Comparison of ENCODE assay signal across 13 cellular contexts in the genomic region with DNA sequence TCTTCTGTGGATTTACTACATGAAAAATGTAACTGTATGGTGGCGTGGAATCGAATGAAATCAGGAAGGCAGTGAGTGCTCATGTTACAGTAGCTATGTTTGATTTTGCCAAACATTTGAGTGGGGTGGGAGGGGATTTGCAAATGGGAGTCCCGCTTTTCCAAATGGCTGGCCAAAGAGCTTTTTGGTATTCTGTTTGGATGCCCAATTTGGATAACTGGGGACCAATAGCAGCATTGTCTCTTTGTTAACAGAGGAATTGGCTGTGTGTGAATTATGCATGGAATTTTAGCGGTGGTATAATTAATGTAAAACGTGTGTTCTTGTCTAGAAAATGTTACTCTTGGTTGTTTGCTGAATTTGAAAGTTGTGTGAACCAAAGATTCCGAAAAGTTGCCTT. TPM values are rescaled to one million over a fixed set of nuclear protein-coding genes. Genes with fewer than 3 reads are reported as not detected.
"Had no signal": no experiment of that assay in that cellular context is flagged by ENCODE, and none has a peak within 500 bp of the region (broad histone marks: within the 10 kb centered on the region; RNA-seq: fewer than 3 reads in every experiment).

No MANE protein-coding gene starts in this region.

- H3K4me3 Mint-ChIP-seq: naive thymus-derived CD8-positive, alpha-beta T cell had no signal

- H3K9me3 Mint-ChIP-seq: naive thymus-derived CD8-positive, alpha-beta T cell had no signal

- H3K27ac ChIP-seq: left lung, right lobe of liver, SJSA1 had no signal

- H3K4me3 ChIP-seq: left lung, right lobe of liver, SJSA1 had no signal

- H3K9me3 ChIP-seq: left lung, right lobe of liver, SJSA1 had no signal

- DNase-seq: activated effector memory CD4-positive, alpha-beta T cell treated with Interleukin-2 at 50 U/mL for 16 hours; anterior cingulate cortex; hypothalamus; kidney; left lung; mammary epithelial cell; naive thymus-derived CD8-positive, alpha-beta T cell; right lobe of liver had no signal

- H3K27ac Mint-ChIP-seq: activated naive CD8-positive, alpha-beta T cell had no signal

- ATAC-seq: activated CD4-positive, CD25-positive, alpha-beta regulatory T cell treated with anti-CD3 and anti-CD28 coated beads, Interleukin-2, amount 50 U/mL, for 24 hours; naive thymus-derived CD8-positive, alpha-beta T cell; right lobe of liver had no signal

- H3K27me3 ChIP-seq: left lung, right lobe of liver, SJSA1 had no signal

- H3K27me3 Mint-ChIP-seq: activated naive CD8-positive, alpha-beta T cell; naive thymus-derived CD8-positive, alpha-beta T cell had no signal

RNA-seq across cellular contexts. Expression of a gene that starts 39.8 kb away (rescaled TPM):
- total RNA-seq: dermis microvascular lymphatic vessel endothelial cell, epithelial cell of proximal tubule, mammary epithelial cell, SJSA1 had no signal
- polyA plus RNA-seq: mammary epithelial cell had no signal
